In the genomic region with DNA sequence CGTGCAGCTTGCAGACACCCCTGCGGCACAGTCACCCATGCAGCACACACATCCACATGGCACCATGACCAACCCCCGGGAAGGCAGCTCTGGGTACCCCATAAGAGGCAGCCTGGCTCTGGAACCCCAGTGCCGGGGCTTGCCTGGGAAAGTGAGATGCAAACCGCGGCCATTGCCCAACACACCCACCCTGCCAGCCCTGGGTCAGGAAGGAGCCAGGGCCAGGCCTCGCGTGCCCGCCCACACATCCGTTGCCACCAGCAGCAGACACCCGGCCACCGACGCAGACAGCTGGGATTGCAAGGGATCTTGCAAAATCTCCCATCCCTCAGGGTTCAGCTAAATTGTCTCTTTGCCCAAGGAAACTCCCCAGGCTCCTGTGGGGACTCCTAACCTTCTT, we compare ENCODE assay signal across 20 cellular contexts. TPM values are rescaled to one million over a fixed set of nuclear protein-coding genes. Genes with fewer than 3 reads are reported as not detected.
DNase-seq lines count a peak whose midpoint lies in the region; ATAC-seq and TF ChIP-seq lines count a peak whose summit lies in the region.
"Had no signal": no experiment of that assay in that cellular context is flagged by ENCODE, and none has a peak within 500 bp of the region (broad histone marks: within the 10 kb centered on the region; RNA-seq: fewer than 3 reads in every experiment).

No MANE protein-coding gene starts in this region.

- H3K18ac ChIP-seq in IMR-90 (ENCODE audit: low read depth, low read length), result no peak overlapping the region

- CTCF ChIA-PET in IMR-90 (lab: Yijun Ruan, JAX), result no interaction called here
- CTCF ChIA-PET in naive thymus-derived CD4-positive, alpha-beta T cell (lab: Charles Lee), result interaction anchor here (0.6 to 1.5 kb wide), 4 partner anchors 9 to 712 kb away, joined by 3 to 7 read pairs (median 6); no protein-coding TSS in a partner anchor

- H3K27ac Mint-ChIP-seq in activated T-helper 1 cell treated with anti-CD3 and anti-CD28 coated beads, Interleukin-12 subunit alpha, Interleukin-12 subunit beta, Interleukin-2, Interleukin-4 antibody, amounts not matched to agents 30 ng/mL and 10 ng/mL and 1 ng/mL, durations not matched to agents 14 hours and 24 hours and 36 hours, result peak overlapping the region; percentile 9
- H3K27ac Mint-ChIP-seq in naive thymus-derived CD4-positive, alpha-beta T cell, result no peak overlapping the region
- H3K27ac Mint-ChIP-seq: activated T-helper 17 cell treated with anti-CD3 and anti-CD28 coated beads, Interleukin-2, amount 50 U/mL, for 72 hours; endodermal cell; stimulated activated naive B cell treated with anti-CD40 and anti-IgM and Interleukin-4, amounts not matched to agents 10 μg/mL and 1 μg/mL and 100 μg/mL, for 72 hours had no signal

- no peak for TF ChIP-seq RAD21 in IMR-90 (IDR thresholded peaks at IDR 0.05; ENCODE audit: low read length)

- peaks cover 67% of the 10 kb centered on the region for H3K4me1 Mint-ChIP-seq in activated T-helper 1 cell treated with anti-CD3 and anti-CD28 coated beads, Interleukin-12 subunit alpha, Interleukin-12 subunit beta, Interleukin-2, Interleukin-4 antibody, amounts not matched to agents 30 ng/mL and 10 ng/mL and 1 ng/mL, durations not matched to agents 14 hours and 24 hours and 36 hours (ENCODE audit: low read depth)
- H3K4me1 Mint-ChIP-seq in naive thymus-derived CD4-positive, alpha-beta T cell, result peaks cover 30 to 69% (median 37%) of the 10 kb centered on the region in 7 donors

- H2BK5ac ChIP-seq in IMR-90 (ENCODE audit: low read depth, low read length, poor library complexity, severe bottlenecking), result no peak overlapping the region

- peaks cover 10% of the 10 kb centered on the region for H3K36me3 Mint-ChIP-seq in activated T-helper 1 cell treated with anti-CD3 and anti-CD28 coated beads, Interleukin-12 subunit alpha, Interleukin-12 subunit beta, Interleukin-2, Interleukin-4 antibody, amounts not matched to agents 30 ng/mL and 10 ng/mL and 1 ng/mL, durations not matched to agents 14 hours and 24 hours and 36 hours (ENCODE audit: low read depth)
- peaks cover 0 to 36% (median 0%) of the 10 kb centered on the region in 5 donors for H3K36me3 Mint-ChIP-seq in naive thymus-derived CD4-positive, alpha-beta T cell
- H3K36me3 Mint-ChIP-seq: brain had no signal

- H3K79me1 ChIP-seq in IMR-90 (ENCODE audit: low read depth in 1 of 2, low read length in 2 of 2), result no peaks in the 10 kb centered on the region

- H2AK9ac ChIP-seq in IMR-90 (replicated peaks; ENCODE audit: low read depth, low read length, poor library complexity), result no peak overlapping the region

- H4K91ac ChIP-seq in IMR-90 (ENCODE audit: insufficient read depth, low read depth, low read length), result no peak overlapping the region

- H4K5ac ChIP-seq in IMR-90 (ENCODE audit: low read depth, low read length), result no peak overlapping the region

- no TSS peak for BruUV-seq in IMR-90 (replicated peaks; lab: Mats Ljungman, UMichigan)

- H3K4me3 ChIP-seq in AG10803 (ENCODE audit: low read length) (no peak overlapping the region), IMR-90 (ENCODE audit: insufficient read depth, low read depth, low read length) (no peak overlapping the region), coronary artery (no peak overlapping the region), suprapubic skin (no peak overlapping the region)
- H3K4me3 ChIP-seq in naive thymus-derived CD4-positive, alpha-beta T cell (ENCODE audit: low read length), result no peak overlapping the region
- H3K4me3 ChIP-seq: pancreas, SK-N-MC had no signal

- H4K8ac ChIP-seq in IMR-90 (ENCODE audit: low read depth in 2 of 2, low read length in 2 of 2), result no peak overlapping the region

- peak; percentile 64 for DNase-seq in AG10803 (ENCODE audit: low read depth)
- DNase-seq in IMR-90, result no peak
- DNase-seq in activated T-helper 1 cell treated with anti-CD3 and anti-CD28 coated beads, Interleukin-12 subunit alpha, Interleukin-12 subunit beta, Interleukin-2, Interleukin-4 antibody, amounts not matched to agents 30 ng/mL and 10 ng/mL and 1 ng/mL, durations not matched to agents 14 hours and 24 hours and 36 hours (ENCODE audit: low spot score), result no peak
- no peak for DNase-seq in naive thymus-derived CD4-positive, alpha-beta T cell
- DNase-seq in coronary artery (ENCODE audit: low spot score), result no peak
- no peak for DNase-seq in suprapubic skin (ENCODE audit: low spot score in 2 of 2)
- DNase-seq in activated CD4-positive, CD25-positive, alpha-beta regulatory T cell treated with anti-CD3 and anti-CD28 coated beads, Interleukin-2, amount 50 U/mL, for 72 hours, result no peak
- DNase-seq: endodermal cell; HCEC 1CT; NCI-H1436 treated with DMSO at 0.1 percent for 48 hours; NCI-H69; stimulated activated naive B cell treated with anti-CD40 and anti-IgM and Interleukin-4, amounts not matched to agents 10 μg/mL and 1 μg/mL and 100 μg/mL, for 72 hours had no signal

- peaks cover 8% of the 10 kb centered on the region for H3K9me1 ChIP-seq in IMR-90 (ENCODE audit: insufficient read depth, low read length)

- 80% methylated on average over 2 of the region's 13 CpGs; no CpG with 5 or more reads in 1 of the 2 experiments for WGBS in IMR-90 (ENCODE audit: extremely low coverage in 2 of 2, insufficient read length in 1 of 2), 2 experiments
- 41% methylated on average over 13 of the region's 13 CpGs for WGBS in suprapubic skin

- in situ Hi-C loops in IMR-90 (cut with MboI; ENCODE audit: low sequenced_read_pairs), result no loop called here

- no peak overlapping the region for H3K27ac ChIP-seq in IMR-90 (ENCODE audit: insufficient read depth, low read length)
- H3K27ac ChIP-seq in naive thymus-derived CD4-positive, alpha-beta T cell (ENCODE audit: low read depth, low read length), result no peak overlapping the region
- no peak overlapping the region for H3K27ac ChIP-seq in coronary artery
- no peak overlapping the region for H3K27ac ChIP-seq in suprapubic skin
- H3K27ac ChIP-seq: pancreas, SK-N-MC had no signal

- no peak for TF ChIP-seq EP300 in suprapubic skin (IDR thresholded peaks at IDR 0.05)

- no peak overlapping the region for H3K23ac ChIP-seq in IMR-90 (ENCODE audit: low read depth, low read length)

- H3K56ac ChIP-seq in IMR-90 (ENCODE audit: extremely low read depth, insufficient read depth, low read length), result no peak overlapping the region

- H3K9me3 Mint-ChIP-seq in activated T-helper 1 cell treated with anti-CD3 and anti-CD28 coated beads, Interleukin-12 subunit alpha, Interleukin-12 subunit beta, Interleukin-2, Interleukin-4 antibody, amounts not matched to agents 30 ng/mL and 10 ng/mL and 1 ng/mL, durations not matched to agents 14 hours and 24 hours and 36 hours, result no peaks in the 10 kb centered on the region
- peaks cover 0 to 2% (median 0%) of the 10 kb centered on the region in 11 donors for H3K9me3 Mint-ChIP-seq in naive thymus-derived CD4-positive, alpha-beta T cell
- H3K9me3 Mint-ChIP-seq: activated T-helper 17 cell treated with anti-CD3 and anti-CD28 coated beads, Interleukin-2, amount 50 U/mL, for 72 hours; endodermal cell; stimulated activated naive B cell treated with anti-CD40 and anti-IgM and Interleukin-4, amounts not matched to agents 10 μg/mL and 1 μg/mL and 100 μg/mL, for 72 hours had no signal

- no peak overlapping the region for H2BK15ac ChIP-seq in IMR-90 (ENCODE audit: low read depth, low read length)

- H3K36me3 ChIP-seq in IMR-90 (ENCODE audit: control insufficient read depth, insufficient read depth, low read length) (peaks cover 3% of the 10 kb centered on the region; the same call in 1 of the 2 replicates), suprapubic skin (peaks cover 9% of the 10 kb centered on the region)
- no peaks in the 10 kb centered on the region for H3K36me3 ChIP-seq in naive thymus-derived CD4-positive, alpha-beta T cell (ENCODE audit: control insufficient read depth in 2 of 3, insufficient read depth in 3 of 3, low read length in 3 of 3)
- H3K36me3 ChIP-seq: pancreas had no signal

- no peak overlapping the region for H2BK20ac ChIP-seq in IMR-90 (ENCODE audit: low read depth, low read length)

- no peak overlapping the region for H2AFZ ChIP-seq in IMR-90 (replicated peaks; ENCODE audit: low read length, poor library complexity)

- no peak overlapping the region for H3K9ac ChIP-seq in IMR-90 (ENCODE audit: low read depth, low read length)

- intact Hi-C loops in IMR-90 (cut with micrococcal nuclease), result no loop called here
- intact Hi-C loops in activated T-helper 1 cell treated with anti-CD3 and anti-CD28 coated beads, Interleukin-12 subunit alpha, Interleukin-12 subunit beta, Interleukin-2, Interleukin-4 antibody, amounts not matched to agents 30 ng/mL and 10 ng/mL and 1 ng/mL, durations not matched to agents 14 hours and 24 hours and 36 hours (cut with micrococcal nuclease), result no loop called here
- intact Hi-C loops in naive thymus-derived CD4-positive, alpha-beta T cell (cut with micrococcal nuclease), result no loop called here

- H3K27me3 ChIP-seq in IMR-90 (ENCODE audit: control insufficient read depth, insufficient read depth, low read length) (no peaks in the 10 kb centered on the region), suprapubic skin (no peaks in the 10 kb centered on the region)
- H3K27me3 ChIP-seq in naive thymus-derived CD4-positive, alpha-beta T cell (ENCODE audit: control insufficient read depth in 2 of 2, insufficient read depth in 2 of 2, low read length in 2 of 2), result no peaks in the 10 kb centered on the region
- H3K27me3 ChIP-seq: pancreas had no signal

- no peak overlapping the region for H2AK5ac ChIP-seq in IMR-90 (ENCODE audit: low read depth, low read length)

- H2BK120ac ChIP-seq in IMR-90 (ENCODE audit: low read depth, low read length), result no peak overlapping the region

- dilution Hi-C loops in IMR-90 (cut with HindIII; ENCODE audit: low sequenced_read_pairs, unreplicated experiment), result no loop called here

- no peaks in the 10 kb centered on the region for H3K9me3 ChIP-seq in IMR-90 (ENCODE audit: control insufficient read depth, insufficient read depth, low read length)
- H3K9me3 ChIP-seq in naive thymus-derived CD4-positive, alpha-beta T cell (ENCODE audit: control insufficient read depth in 2 of 3, low read length in 3 of 3), result no peaks in the 10 kb centered on the region
- no peaks in the 10 kb centered on the region for H3K9me3 ChIP-seq in suprapubic skin
- H3K9me3 ChIP-seq: pancreas had no signal

- TF ChIP-seq CTCF in AG10803 (conservative IDR thresholded peaks at IDR 0.05; ENCODE audit: low read length) (no peak), IMR-90 (conservative IDR thresholded peaks at IDR 0.05; ENCODE audit: low read depth, low read length) (no peak), coronary artery (IDR thresholded peaks at IDR 0.05) (no peak), suprapubic skin (IDR thresholded peaks at IDR 0.05) (no peak)

- H3K14ac ChIP-seq in IMR-90 (replicated peaks; ENCODE audit: low read depth, low read length), result no peak overlapping the region

- H3K4me2 ChIP-seq in IMR-90 (ENCODE audit: low read depth, low read length), result no peak overlapping the region

- POLR2A ChIA-PET in IMR-90 (lab: Charles Lee; ENCODE audit: unreplicated experiment), result no interaction called here
- POLR2A ChIA-PET in naive thymus-derived CD4-positive, alpha-beta T cell (lab: Charles Lee), result interaction anchor here (0.6 to 2.6 kb wide), 3 partner anchors 10 to 420 kb away, joined by 4 to 11 read pairs (median 4); partner anchors contain the start of genes CASTOR1 and OSM

- H3K4ac ChIP-seq in IMR-90 (ENCODE audit: low read depth, low read length), result no peak overlapping the region

- ATAC-seq in IMR-90 (ENCODE audit: low read depth) (no peak), HG03039 (IDR thresholded peaks at IDR 0.05; ENCODE audit: unreplicated experiment) (no peak)
- peak; percentile 63 for ATAC-seq in naive thymus-derived CD4-positive, alpha-beta T cell
- ATAC-seq: activated CD4-positive, CD25-positive, alpha-beta regulatory T cell treated with anti-CD3 and anti-CD28 coated beads, Interleukin-2, amount 50 U/mL, for 24 hours; stimulated activated naive B cell treated with anti-CD40 and anti-IgM and Interleukin-4, amounts not matched to agents 10 μg/mL and 1 μg/mL and 100 μg/mL, for 72 hours had no signal

- H4K20me1 ChIP-seq in IMR-90 (ENCODE audit: insufficient read depth, low read length), result no peaks in the 10 kb centered on the region

- no peaks in the 10 kb centered on the region for H3K27me3 Mint-ChIP-seq in activated T-helper 1 cell treated with anti-CD3 and anti-CD28 coated beads, Interleukin-12 subunit alpha, Interleukin-12 subunit beta, Interleukin-2, Interleukin-4 antibody, amounts not matched to agents 30 ng/mL and 10 ng/mL and 1 ng/mL, durations not matched to agents 14 hours and 24 hours and 36 hours (ENCODE audit: insufficient read depth)
- no peaks in the 10 kb centered on the region for H3K27me3 Mint-ChIP-seq in naive thymus-derived CD4-positive, alpha-beta T cell
- H3K27me3 Mint-ChIP-seq: activated T-helper 17 cell treated with anti-CD3 and anti-CD28 coated beads, Interleukin-2, amount 50 U/mL, for 72 hours had no signal

- H3K4me3 Mint-ChIP-seq in activated T-helper 1 cell treated with anti-CD3 and anti-CD28 coated beads, Interleukin-12 subunit alpha, Interleukin-12 subunit beta, Interleukin-2, Interleukin-4 antibody, amounts not matched to agents 30 ng/mL and 10 ng/mL and 1 ng/mL, durations not matched to agents 14 hours and 24 hours and 36 hours, result no peak overlapping the region
- peak overlapping the region in 1 of 10 donors; percentile 37 for H3K4me3 Mint-ChIP-seq in naive thymus-derived CD4-positive, alpha-beta T cell
- H3K4me3 Mint-ChIP-seq: activated T-helper 17 cell treated with anti-CD3 and anti-CD28 coated beads, Interleukin-2, amount 50 U/mL, for 72 hours; brain; endodermal cell; stimulated activated naive B cell treated with anti-CD40 and anti-IgM and Interleukin-4, amounts not matched to agents 10 μg/mL and 1 μg/mL and 100 μg/mL, for 72 hours had no signal

- no peak for TF ChIP-seq POLR2A in IMR-90 (IDR thresholded peaks at IDR 0.05; ENCODE audit: low read depth, low read length)
- TF ChIP-seq POLR2A in suprapubic skin (IDR thresholded peaks at IDR 0.05), result no peak

- H3K4me1 ChIP-seq in IMR-90 (ENCODE audit: control insufficient read depth, insufficient read depth, low read length) (peaks cover 10% of the 10 kb centered on the region), suprapubic skin (peaks cover 37% of the 10 kb centered on the region)
- H3K4me1 ChIP-seq in naive thymus-derived CD4-positive, alpha-beta T cell (ENCODE audit: control insufficient read depth in 2 of 2, insufficient read depth in 2 of 2, low read length in 2 of 2), result peaks cover 5 to 24% of the 10 kb centered on the region in 2 donors
- H3K4me1 ChIP-seq: pancreas had no signal

RNA-seq across cellular contexts. Expression of gene CASTOR1, which starts 9.9 kb away (rescaled TPM):
- total RNA-seq in IMR-90 (2012; rRNA removed) (10.6 and 11.7 TPM in 2 replicates), suprapubic skin (10 to 100 TPM; 16.3 to 22.8 (median 20.6) TPM)
- polyA plus RNA-seq in IMR-90 (2012; rRNA removed), result 23.5 and 26.9 TPM in 2 replicates
- polyA plus RNA-seq in IMR-90 (2012; cell fraction: cytosol; rRNA removed), result 11.4 and 33.1 TPM in 2 replicates
- polyA plus RNA-seq in IMR-90 (2012; cell fraction: nucleus; rRNA removed; ENCODE audit: low replicate concordance), result 55.8 and 106 TPM in 2 replicates
- total RNA-seq in activated T-helper 1 cell treated with anti-CD3 and anti-CD28 coated beads, Interleukin-12 subunit alpha, Interleukin-12 subunit beta, Interleukin-2, Interleukin-4 antibody, amounts not matched to agents 30 ng/mL and 10 ng/mL and 1 ng/mL, durations not matched to agents 14 hours and 24 hours and 36 hours, result 5.6 and 8.8 TPM in 2 replicates
- total RNA-seq in naive thymus-derived CD4-positive, alpha-beta T cell, result 10 to 100 TPM; 12.4 to 21.3 (median 17.9) TPM
- polyA plus RNA-seq in naive thymus-derived CD4-positive, alpha-beta T cell, result 10 to 100 TPM; 19.0 to 43.0 TPM

RNA-seq across cellular contexts. Expression of gene OSM, which starts 12.7 kb away (rescaled TPM):
- not detected in 2 replicates for total RNA-seq in IMR-90 (2012; rRNA removed)
- polyA plus RNA-seq in IMR-90 (2012; rRNA removed), result not detected in 2 replicates
- 0.07 TPM in 1 of 2 replicates, not detected in the other for polyA plus RNA-seq in IMR-90 (2012; cell fraction: cytosol; rRNA removed)
- 0.42 and 0.81 TPM in 2 replicates for polyA plus RNA-seq in IMR-90 (2012; cell fraction: nucleus; rRNA removed; ENCODE audit: low replicate concordance)
- 76.7 and 78.3 TPM in 2 replicates for total RNA-seq in activated T-helper 1 cell treated with anti-CD3 and anti-CD28 coated beads, Interleukin-12 subunit alpha, Interleukin-12 subunit beta, Interleukin-2, Interleukin-4 antibody, amounts not matched to agents 30 ng/mL and 10 ng/mL and 1 ng/mL, durations not matched to agents 14 hours and 24 hours and 36 hours
- 100 to 1,000 TPM in 1 of 5 experiments, 10 to 100 TPM in 2, 1 to 10 TPM in 1, under 1 TPM in 1; 0.49 to 158 (median 46.0) TPM for total RNA-seq in naive thymus-derived CD4-positive, alpha-beta T cell
- 1 to 10 TPM; 2.0 to 6.3 TPM for polyA plus RNA-seq in naive thymus-derived CD4-positive, alpha-beta T cell
- under 1 TPM in 1 of 4 donors, not detected in 3; 0.34 TPM for total RNA-seq in suprapubic skin
- total RNA-seq: endodermal cell, lung microvascular endothelial cell had no signal
- polyA plus RNA-seq: BJ had no signal

RNA-seq across cellular contexts. Expression of gene LIF, which starts 32.8 kb away (rescaled TPM):
- 79.4 and 130 TPM in 2 replicates for total RNA-seq in IMR-90 (2012; rRNA removed)
- polyA plus RNA-seq in IMR-90 (2012; rRNA removed), result 203 and 214 TPM in 2 replicates
- 41.6 and 110 TPM in 2 replicates for polyA plus RNA-seq in IMR-90 (2012; cell fraction: cytosol; rRNA removed)
- polyA plus RNA-seq in IMR-90 (2012; cell fraction: nucleus; rRNA removed; ENCODE audit: low replicate concordance), result 1,609 and 2,085 TPM in 2 replicates
- 450 and 455 TPM in 2 replicates for total RNA-seq in activated T-helper 1 cell treated with anti-CD3 and anti-CD28 coated beads, Interleukin-12 subunit alpha, Interleukin-12 subunit beta, Interleukin-2, Interleukin-4 antibody, amounts not matched to agents 30 ng/mL and 10 ng/mL and 1 ng/mL, durations not matched to agents 14 hours and 24 hours and 36 hours
- 100 to 1,000 TPM in 1 of 5 experiments, under 1 TPM in 2, not detected in 2; 0.64 to 260 (median 0.98) TPM for total RNA-seq in naive thymus-derived CD4-positive, alpha-beta T cell
- not detected for polyA plus RNA-seq in naive thymus-derived CD4-positive, alpha-beta T cell
- total RNA-seq in suprapubic skin, result 10 to 100 TPM in 1 of 4 donors, 1 to 10 TPM in 3; 4.2 to 15.3 (median 8.5) TPM

RNA-seq across cellular contexts. Expression of gene TBC1D10A, which starts 47.4 kb away (rescaled TPM):
- total RNA-seq in IMR-90 (2012; rRNA removed) (16.3 and 18.9 TPM in 2 replicates), suprapubic skin (10 to 100 TPM; 38.3 to 49.2 (median 43.0) TPM)
- polyA plus RNA-seq in IMR-90 (2012; rRNA removed), result 33.1 and 34.4 TPM in 2 replicates
- 22.6 and 33.5 TPM in 2 replicates for polyA plus RNA-seq in IMR-90 (2012; cell fraction: cytosol; rRNA removed)
- 55.4 and 88.5 TPM in 2 replicates for polyA plus RNA-seq in IMR-90 (2012; cell fraction: nucleus; rRNA removed; ENCODE audit: low replicate concordance)
- 17.3 and 24.9 TPM in 2 replicates for total RNA-seq in activated T-helper 1 cell treated with anti-CD3 and anti-CD28 coated beads, Interleukin-12 subunit alpha, Interleukin-12 subunit beta, Interleukin-2, Interleukin-4 antibody, amounts not matched to agents 30 ng/mL and 10 ng/mL and 1 ng/mL, durations not matched to agents 14 hours and 24 hours and 36 hours
- total RNA-seq in naive thymus-derived CD4-positive, alpha-beta T cell, result 10 to 100 TPM; 47.2 to 73.8 (median 70.9) TPM
- 10 to 100 TPM; 62.6 to 84.7 TPM for polyA plus RNA-seq in naive thymus-derived CD4-positive, alpha-beta T cell
